ENCODE assay signal across 27 cellular contexts in genomic region chr11:76977791-76978190, GRCh38. TPM values are rescaled to one million over a fixed set of nuclear protein-coding genes. Genes with fewer than 3 reads are reported as not detected.
"Had no signal": no experiment of that assay in that cellular context is flagged by ENCODE, and none has a peak within 500 bp of the region (broad histone marks: within the 10 kb centered on the region; RNA-seq: fewer than 3 reads in every experiment).

No MANE protein-coding gene starts in this region.

- H3K27ac ChIP-seq: HL-60, KMS-11, SJSA1, SK-N-MC had no signal

- H3K27me3 ChIP-seq: SJSA1 had no signal

- H3K36me3 ChIP-seq: SJSA1 had no signal

- H3K27me3 Mint-ChIP-seq: IgD-negative memory B cell had no signal

- H3K9ac ChIP-seq: KMS-11 had no signal

- DNase-seq: Kasumi-1, MM.1S, MV-4-11, NCI-H1048, NCI-H1105, NCI-H1417 treated with DMSO at 0.1 percent for 48 hours, NCI-H146, NCI-H1694 treated with DMSO at 0.1 percent for 48 hours, NCI-H1930, NCI-H2081, NCI-H2107, NCI-H226, NCI-H446, NCI-H510A, NCI-H524 treated with DMSO at 0.1 percent for 48 hours, NCI-H69, NCI-H774, Right ventricle myocardium superior, RPMI8226, SIG-M5 had no signal

- H3K4me2 ChIP-seq: KMS-11 had no signal

- H3K27ac Mint-ChIP-seq: IgD-negative memory B cell had no signal

- ATAC-seq: K562 had no signal

- H3K4me3 ChIP-seq: K562, SJSA1, SK-N-MC had no signal

- H3K9me3 ChIP-seq: SJSA1 had no signal

- H3K4me1 Mint-ChIP-seq: IgD-negative memory B cell had no signal

- H3K4me1 ChIP-seq: SJSA1 had no signal

RNA-seq across cellular contexts. Expression of gene B3GNT6, which starts 56.4 kb away (rescaled TPM):
- total RNA-seq: K562, M059J, Right ventricle myocardium superior had no signal
- polyA plus RNA-seq: IgD-negative memory B cell had no signal
